Comparison of ENCODE assay signal across 1 cellular context in the genomic region with DNA sequence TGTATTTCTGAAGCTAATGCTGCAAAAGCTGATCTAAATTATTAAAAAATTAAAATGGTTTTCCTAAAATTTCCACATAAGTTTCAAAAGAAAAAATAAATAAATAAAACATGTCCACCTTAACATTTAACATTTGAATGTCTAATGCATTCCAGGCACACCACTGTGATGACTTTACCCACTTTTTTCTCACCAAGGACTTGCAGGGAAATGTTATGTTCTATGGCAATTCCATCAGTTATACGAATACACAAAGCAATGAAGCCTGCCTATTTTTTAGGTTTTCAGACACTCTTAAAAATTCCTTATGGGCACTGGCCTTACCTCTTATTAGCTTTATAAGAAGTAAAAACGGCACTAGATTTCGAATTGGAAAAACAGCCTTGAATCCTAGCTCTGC.
TF ChIP-seq lines count a peak whose summit lies in the region.

No MANE protein-coding gene starts in this region.

TF ChIP-seq in GM23338, 12 proteins besides CTCF, POLR2A, EP300 and RAD21 (continued from another document):
- TF ChIP-seq, protein P1, sequence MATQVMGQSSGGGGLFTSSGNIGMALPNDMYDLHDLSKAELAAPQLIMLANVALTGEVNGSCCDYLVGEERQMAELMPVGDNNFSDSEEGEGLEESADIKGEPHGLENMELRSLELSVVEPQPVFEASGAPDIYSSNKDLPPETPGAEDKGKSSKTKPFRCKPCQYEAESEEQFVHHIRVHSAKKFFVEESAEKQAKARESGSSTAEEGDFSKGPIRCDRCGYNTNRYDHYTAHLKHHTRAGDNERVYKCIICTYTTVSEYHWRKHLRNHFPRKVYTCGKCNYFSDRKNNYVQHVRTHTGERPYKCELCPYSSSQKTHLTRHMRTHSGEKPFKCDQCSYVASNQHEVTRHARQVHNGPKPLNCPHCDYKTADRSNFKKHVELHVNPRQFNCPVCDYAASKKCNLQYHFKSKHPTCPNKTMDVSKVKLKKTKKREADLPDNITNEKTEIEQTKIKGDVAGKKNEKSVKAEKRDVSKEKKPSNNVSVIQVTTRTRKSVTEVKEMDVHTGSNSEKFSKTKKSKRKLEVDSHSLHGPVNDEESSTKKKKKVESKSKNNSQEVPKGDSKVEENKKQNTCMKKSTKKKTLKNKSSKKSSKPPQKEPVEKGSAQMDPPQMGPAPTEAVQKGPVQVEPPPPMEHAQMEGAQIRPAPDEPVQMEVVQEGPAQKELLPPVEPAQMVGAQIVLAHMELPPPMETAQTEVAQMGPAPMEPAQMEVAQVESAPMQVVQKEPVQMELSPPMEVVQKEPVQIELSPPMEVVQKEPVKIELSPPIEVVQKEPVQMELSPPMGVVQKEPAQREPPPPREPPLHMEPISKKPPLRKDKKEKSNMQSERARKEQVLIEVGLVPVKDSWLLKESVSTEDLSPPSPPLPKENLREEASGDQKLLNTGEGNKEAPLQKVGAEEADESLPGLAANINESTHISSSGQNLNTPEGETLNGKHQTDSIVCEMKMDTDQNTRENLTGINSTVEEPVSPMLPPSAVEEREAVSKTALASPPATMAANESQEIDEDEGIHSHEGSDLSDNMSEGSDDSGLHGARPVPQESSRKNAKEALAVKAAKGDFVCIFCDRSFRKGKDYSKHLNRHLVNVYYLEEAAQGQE (IDR thresholded peaks at IDR 0.05; ENCODE audit: unreplicated experiment) = no peak
- no peak for TF ChIP-seq ZNF114 (CRISPR knock-in tag; IDR thresholded peaks at IDR 0.05)
- TF ChIP-seq CREB1 (CRISPR knock-in tag; IDR thresholded peaks at IDR 0.05; ENCODE audit: low read depth) = no peak
- TF ChIP-seq POLR2AphosphoS5 (IDR thresholded peaks at IDR 0.05; ENCODE audit: low read depth) = no peak
- no peak for TF ChIP-seq EZH2phosphoT487 (IDR thresholded peaks at IDR 0.05; ENCODE audit: unreplicated experiment)
- TF ChIP-seq EZH2 (IDR thresholded peaks at IDR 0.05; ENCODE audit: low read depth, unreplicated experiment) = no peak
- TF ChIP-seq NANOG (IDR thresholded peaks at IDR 0.05; ENCODE audit: borderline replicate concordance) = no peak
- no peak for TF ChIP-seq JUNB (IDR thresholded peaks at IDR 0.05; ENCODE audit: unreplicated experiment)
- TF ChIP-seq, protein P2, sequence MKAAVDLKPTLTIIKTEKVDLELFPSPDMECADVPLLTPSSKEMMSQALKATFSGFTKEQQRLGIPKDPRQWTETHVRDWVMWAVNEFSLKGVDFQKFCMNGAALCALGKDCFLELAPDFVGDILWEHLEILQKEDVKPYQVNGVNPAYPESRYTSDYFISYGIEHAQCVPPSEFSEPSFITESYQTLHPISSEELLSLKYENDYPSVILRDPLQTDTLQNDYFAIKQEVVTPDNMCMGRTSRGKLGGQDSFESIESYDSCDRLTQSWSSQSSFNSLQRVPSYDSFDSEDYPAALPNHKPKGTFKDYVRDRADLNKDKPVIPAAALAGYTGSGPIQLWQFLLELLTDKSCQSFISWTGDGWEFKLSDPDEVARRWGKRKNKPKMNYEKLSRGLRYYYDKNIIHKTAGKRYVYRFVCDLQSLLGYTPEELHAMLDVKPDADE (IDR thresholded peaks at IDR 0.05) = no peak
- no peak for TF ChIP-seq STAT1 (IDR thresholded peaks at IDR 0.05; ENCODE audit: unreplicated experiment)
